ENCODE assay signal across 1 cellular context in the genomic region with DNA sequence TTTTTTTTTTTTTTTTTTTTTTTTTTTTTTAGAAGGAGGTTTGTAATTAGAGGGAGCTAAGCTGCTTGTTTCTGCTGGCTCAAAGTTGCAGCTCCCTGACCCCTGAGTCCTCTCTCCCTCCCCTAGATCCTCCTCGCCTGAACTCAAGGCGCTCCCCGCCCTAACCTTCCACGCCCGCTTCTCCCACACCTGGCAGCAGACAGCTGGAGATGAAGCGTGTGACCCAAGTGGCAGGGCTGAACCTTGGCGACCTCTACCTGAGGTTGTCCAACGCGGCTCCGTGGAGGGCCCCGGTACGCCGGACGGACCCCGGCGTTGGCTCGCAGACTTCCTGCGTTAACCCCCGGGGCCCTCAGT.
TF ChIP-seq lines count a peak whose summit lies in the region.

No MANE protein-coding gene starts in this region.

TF ChIP-seq in A549, 52 proteins besides CTCF, POLR2A, EP300 and RAD21 (continued from another document):
- TF ChIP-seq, protein P1, sequence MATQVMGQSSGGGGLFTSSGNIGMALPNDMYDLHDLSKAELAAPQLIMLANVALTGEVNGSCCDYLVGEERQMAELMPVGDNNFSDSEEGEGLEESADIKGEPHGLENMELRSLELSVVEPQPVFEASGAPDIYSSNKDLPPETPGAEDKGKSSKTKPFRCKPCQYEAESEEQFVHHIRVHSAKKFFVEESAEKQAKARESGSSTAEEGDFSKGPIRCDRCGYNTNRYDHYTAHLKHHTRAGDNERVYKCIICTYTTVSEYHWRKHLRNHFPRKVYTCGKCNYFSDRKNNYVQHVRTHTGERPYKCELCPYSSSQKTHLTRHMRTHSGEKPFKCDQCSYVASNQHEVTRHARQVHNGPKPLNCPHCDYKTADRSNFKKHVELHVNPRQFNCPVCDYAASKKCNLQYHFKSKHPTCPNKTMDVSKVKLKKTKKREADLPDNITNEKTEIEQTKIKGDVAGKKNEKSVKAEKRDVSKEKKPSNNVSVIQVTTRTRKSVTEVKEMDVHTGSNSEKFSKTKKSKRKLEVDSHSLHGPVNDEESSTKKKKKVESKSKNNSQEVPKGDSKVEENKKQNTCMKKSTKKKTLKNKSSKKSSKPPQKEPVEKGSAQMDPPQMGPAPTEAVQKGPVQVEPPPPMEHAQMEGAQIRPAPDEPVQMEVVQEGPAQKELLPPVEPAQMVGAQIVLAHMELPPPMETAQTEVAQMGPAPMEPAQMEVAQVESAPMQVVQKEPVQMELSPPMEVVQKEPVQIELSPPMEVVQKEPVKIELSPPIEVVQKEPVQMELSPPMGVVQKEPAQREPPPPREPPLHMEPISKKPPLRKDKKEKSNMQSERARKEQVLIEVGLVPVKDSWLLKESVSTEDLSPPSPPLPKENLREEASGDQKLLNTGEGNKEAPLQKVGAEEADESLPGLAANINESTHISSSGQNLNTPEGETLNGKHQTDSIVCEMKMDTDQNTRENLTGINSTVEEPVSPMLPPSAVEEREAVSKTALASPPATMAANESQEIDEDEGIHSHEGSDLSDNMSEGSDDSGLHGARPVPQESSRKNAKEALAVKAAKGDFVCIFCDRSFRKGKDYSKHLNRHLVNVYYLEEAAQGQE (IDR thresholded peaks at IDR 0.05): no peak
- TF ChIP-seq, protein P2, sequence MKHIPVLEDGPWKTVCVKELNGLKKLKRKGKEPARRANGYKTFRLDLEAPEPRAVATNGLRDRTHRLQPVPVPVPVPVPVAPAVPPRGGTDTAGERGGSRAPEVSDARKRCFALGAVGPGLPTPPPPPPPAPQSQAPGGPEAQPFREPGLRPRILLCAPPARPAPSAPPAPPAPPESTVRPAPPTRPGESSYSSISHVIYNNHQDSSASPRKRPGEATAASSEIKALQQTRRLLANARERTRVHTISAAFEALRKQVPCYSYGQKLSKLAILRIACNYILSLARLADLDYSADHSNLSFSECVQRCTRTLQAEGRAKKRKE (CRISPR knock-in tag; IDR thresholded peaks at IDR 0.05; ENCODE audit: low read depth): no peak
- TF ChIP-seq KDM5A (IDR thresholded peaks at IDR 0.05) (no peak), HES2 (IDR thresholded peaks at IDR 0.05) (no peak), CHD2 (IDR thresholded peaks at IDR 0.05; ENCODE audit: low read length, partially characterized antibody) (no peak), SMC3 (IDR thresholded peaks at IDR 0.05) (no peak)
